ENCODE assay signal across 1 cellular context in the genomic region with DNA sequence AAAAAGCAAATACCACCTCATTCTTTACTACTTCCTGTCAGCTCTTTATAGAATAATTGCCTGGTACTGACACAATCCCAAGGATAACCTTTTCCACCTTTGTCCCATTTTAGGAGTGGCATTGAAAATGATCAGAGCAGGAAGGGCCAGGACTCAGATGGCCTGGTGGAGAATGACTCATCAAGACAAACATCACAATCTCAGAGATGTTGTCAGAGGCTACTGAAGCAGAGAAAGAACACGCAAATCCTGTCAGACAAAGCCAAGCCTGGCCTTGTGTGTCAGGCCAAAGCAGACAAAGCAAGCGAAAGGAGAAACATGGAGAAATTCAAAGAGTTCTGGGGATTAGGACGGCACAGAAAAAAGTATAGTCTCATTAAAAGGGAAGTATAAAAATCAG.
TF ChIP-seq lines count a peak whose summit lies in the region.

No MANE protein-coding gene starts in this region.

TF ChIP-seq in HepG2, 621 proteins besides CTCF, POLR2A, EP300 and RAD21 (continued from another document and continues in another):
- TF ChIP-seq ESRRA (CRISPR knock-in tag; IDR thresholded peaks at IDR 0.05; ENCODE audit: low read depth), result no peak
- TF ChIP-seq, protein P1, sequence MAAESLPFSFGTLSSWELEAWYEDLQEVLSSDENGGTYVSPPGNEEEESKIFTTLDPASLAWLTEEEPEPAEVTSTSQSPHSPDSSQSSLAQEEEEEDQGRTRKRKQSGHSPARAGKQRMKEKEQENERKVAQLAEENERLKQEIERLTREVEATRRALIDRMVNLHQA (CRISPR knock-in tag; IDR thresholded peaks at IDR 0.05), result no peak; the same call in 1 of the 2 replicates
- TF ChIP-seq, protein P2, sequence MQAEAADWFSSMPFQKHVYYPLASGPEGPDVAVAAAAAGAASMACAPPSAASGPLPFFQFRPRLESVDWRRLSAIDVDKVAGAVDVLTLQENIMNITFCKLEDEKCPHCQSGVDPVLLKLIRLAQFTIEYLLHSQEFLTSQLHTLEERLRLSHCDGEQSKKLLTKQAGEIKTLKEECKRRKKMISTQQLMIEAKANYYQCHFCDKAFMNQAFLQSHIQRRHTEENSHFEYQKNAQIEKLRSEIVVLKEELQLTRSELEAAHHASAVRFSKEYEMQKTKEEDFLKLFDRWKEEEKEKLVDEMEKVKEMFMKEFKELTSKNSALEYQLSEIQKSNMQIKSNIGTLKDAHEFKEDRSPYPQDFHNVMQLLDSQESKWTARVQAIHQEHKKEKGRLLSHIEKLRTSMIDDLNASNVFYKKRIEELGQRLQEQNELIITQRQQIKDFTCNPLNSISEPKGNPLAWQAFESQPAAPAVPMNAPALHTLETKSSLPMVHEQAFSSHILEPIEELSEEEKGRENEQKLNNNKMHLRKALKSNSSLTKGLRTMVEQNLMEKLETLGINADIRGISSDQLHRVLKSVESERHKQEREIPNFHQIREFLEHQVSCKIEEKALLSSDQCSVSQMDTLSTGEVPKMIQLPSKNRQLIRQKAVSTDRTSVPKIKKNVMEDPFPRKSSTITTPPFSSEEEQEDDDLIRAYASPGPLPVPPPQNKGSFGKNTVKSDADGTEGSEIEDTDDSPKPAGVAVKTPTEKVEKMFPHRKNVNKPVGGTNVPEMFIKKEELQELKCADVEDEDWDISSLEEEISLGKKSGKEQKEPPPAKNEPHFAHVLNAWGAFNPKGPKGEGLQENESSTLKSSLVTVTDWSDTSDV (CRISPR knock-in tag; IDR thresholded peaks at IDR 0.05), result no peak
- TF ChIP-seq ZNF530 (CRISPR knock-in tag; IDR thresholded peaks at IDR 0.05; ENCODE audit: low read depth), result no peak
- TF ChIP-seq ELF3 (CRISPR knock-in tag; IDR thresholded peaks at IDR 0.05), result peak; percentile 97
- TF ChIP-seq, protein P3, sequence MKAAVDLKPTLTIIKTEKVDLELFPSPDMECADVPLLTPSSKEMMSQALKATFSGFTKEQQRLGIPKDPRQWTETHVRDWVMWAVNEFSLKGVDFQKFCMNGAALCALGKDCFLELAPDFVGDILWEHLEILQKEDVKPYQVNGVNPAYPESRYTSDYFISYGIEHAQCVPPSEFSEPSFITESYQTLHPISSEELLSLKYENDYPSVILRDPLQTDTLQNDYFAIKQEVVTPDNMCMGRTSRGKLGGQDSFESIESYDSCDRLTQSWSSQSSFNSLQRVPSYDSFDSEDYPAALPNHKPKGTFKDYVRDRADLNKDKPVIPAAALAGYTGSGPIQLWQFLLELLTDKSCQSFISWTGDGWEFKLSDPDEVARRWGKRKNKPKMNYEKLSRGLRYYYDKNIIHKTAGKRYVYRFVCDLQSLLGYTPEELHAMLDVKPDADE (CRISPR knock-in tag; IDR thresholded peaks at IDR 0.05), result no peak
- TF ChIP-seq ZNF160 (CRISPR knock-in tag; IDR thresholded peaks at IDR 0.05), result no peak
- TF ChIP-seq ZNF33B (CRISPR knock-in tag; IDR thresholded peaks at IDR 0.05), result no peak
- no peak for TF ChIP-seq ZNF326 (CRISPR knock-in tag; IDR thresholded peaks at IDR 0.05; ENCODE audit: borderline replicate concordance)
- TF ChIP-seq, protein P4, sequence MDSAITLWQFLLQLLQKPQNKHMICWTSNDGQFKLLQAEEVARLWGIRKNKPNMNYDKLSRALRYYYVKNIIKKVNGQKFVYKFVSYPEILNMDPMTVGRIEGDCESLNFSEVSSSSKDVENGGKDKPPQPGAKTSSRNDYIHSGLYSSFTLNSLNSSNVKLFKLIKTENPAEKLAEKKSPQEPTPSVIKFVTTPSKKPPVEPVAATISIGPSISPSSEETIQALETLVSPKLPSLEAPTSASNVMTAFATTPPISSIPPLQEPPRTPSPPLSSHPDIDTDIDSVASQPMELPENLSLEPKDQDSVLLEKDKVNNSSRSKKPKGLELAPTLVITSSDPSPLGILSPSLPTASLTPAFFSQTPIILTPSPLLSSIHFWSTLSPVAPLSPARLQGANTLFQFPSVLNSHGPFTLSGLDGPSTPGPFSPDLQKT (CRISPR knock-in tag; IDR thresholded peaks at IDR 0.05; ENCODE audit: borderline replicate concordance), result no peak
- TF ChIP-seq SIX4 (CRISPR knock-in tag; IDR thresholded peaks at IDR 0.05), result peak; percentile 77
- no peak for TF ChIP-seq ZNF234 (CRISPR knock-in tag; conservative IDR thresholded peaks at IDR 0.05)
- TF ChIP-seq ZNF674 (CRISPR knock-in tag; IDR thresholded peaks at IDR 0.05; ENCODE audit: low read depth), result no peak
- TF ChIP-seq ZNF75D (CRISPR knock-in tag; IDR thresholded peaks at IDR 0.05; ENCODE audit: borderline replicate concordance), result no peak
- no peak for TF ChIP-seq SATB2 (CRISPR knock-in tag; IDR thresholded peaks at IDR 0.05)
- TF ChIP-seq, protein P5, sequence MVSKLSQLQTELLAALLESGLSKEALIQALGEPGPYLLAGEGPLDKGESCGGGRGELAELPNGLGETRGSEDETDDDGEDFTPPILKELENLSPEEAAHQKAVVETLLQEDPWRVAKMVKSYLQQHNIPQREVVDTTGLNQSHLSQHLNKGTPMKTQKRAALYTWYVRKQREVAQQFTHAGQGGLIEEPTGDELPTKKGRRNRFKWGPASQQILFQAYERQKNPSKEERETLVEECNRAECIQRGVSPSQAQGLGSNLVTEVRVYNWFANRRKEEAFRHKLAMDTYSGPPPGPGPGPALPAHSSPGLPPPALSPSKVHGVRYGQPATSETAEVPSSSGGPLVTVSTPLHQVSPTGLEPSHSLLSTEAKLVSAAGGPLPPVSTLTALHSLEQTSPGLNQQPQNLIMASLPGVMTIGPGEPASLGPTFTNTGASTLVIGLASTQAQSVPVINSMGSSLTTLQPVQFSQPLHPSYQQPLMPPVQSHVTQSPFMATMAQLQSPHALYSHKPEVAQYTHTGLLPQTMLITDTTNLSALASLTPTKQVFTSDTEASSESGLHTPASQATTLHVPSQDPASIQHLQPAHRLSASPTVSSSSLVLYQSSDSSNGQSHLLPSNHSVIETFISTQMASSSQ (IDR thresholded peaks at IDR 0.05; ENCODE audit: low read depth), result no peak
- TF ChIP-seq, protein P5 (CRISPR knock-in tag; IDR thresholded peaks at IDR 0.05; ENCODE audit: borderline replicate concordance), result peak; percentile 27; the same call in 1 of the 2 replicates
- TF ChIP-seq, protein P6, sequence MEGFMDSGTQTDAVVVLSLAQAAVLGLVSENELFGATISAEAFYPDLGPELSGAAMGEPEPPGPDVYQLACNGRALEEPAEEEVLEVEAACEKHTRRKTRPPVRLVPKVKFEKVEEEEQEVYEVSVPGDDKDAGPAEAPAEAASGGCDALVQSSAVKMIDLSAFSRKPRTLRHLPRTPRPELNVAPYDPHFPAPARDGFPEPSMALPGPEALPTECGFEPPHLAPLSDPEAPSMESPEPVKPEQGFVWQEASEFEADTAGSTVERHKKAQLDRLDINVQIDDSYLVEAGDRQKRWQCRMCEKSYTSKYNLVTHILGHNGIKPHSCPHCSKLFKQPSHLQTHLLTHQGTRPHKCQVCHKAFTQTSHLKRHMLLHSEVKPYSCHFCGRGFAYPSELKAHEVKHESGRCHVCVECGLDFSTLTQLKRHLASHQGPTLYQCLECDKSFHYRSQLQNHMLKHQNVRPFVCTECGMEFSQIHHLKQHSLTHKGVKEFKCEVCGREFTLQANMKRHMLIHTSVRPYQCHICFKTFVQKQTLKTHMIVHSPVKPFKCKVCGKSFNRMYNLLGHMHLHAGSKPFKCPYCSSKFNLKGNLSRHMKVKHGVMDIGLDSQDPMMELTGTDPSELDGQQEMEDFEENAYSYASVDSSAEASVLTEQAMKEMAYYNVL (CRISPR knock-in tag; IDR thresholded peaks at IDR 0.05; ENCODE audit: borderline replicate concordance), result peak; percentile 74; the same call in 1 of the 2 replicates
- no peak for TF ChIP-seq ISX (CRISPR knock-in tag; conservative IDR thresholded peaks at IDR 0.05)
- no peak for TF ChIP-seq WIZ (CRISPR knock-in tag; IDR thresholded peaks at IDR 0.05)
- no peak for TF ChIP-seq KDM5A (IDR thresholded peaks at IDR 0.05; ENCODE audit: borderline replicate concordance, low read length)
- TF ChIP-seq, protein P7, sequence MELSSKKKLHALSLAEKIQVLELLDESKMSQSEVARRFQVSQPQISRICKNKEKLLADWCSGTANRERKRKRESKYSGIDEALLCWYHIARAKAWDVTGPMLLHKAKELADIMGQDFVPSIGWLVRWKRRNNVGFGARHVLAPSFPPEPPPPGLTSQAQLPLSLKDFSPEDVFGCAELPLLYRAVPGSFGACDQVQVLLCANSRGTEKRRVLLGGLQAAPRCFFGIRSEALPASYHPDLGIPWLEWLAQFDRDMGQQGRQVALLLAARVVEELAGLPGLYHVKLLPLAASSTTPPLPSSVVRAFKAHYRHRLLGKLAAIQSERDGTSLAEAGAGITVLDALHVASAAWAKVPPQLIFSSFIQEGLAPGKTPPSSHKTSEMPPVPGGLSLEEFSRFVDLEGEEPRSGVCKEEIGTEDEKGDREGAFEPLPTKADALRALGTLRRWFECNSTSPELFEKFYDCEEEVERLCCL (CRISPR knock-in tag; IDR thresholded peaks at IDR 0.05; ENCODE audit: borderline replicate concordance), result no peak
- no peak for TF ChIP-seq SMARCC2 (IDR thresholded peaks at IDR 0.05)
- TF ChIP-seq HDAC1 (CRISPR knock-in tag; IDR thresholded peaks at IDR 0.05), result peak; percentile 83
- TF ChIP-seq HOXA5 (CRISPR knock-in tag; IDR thresholded peaks at IDR 0.05), result 0 out of 2 replicates have a peak, but pooled peaks have one; percentile 59
- TF ChIP-seq, protein P8, sequence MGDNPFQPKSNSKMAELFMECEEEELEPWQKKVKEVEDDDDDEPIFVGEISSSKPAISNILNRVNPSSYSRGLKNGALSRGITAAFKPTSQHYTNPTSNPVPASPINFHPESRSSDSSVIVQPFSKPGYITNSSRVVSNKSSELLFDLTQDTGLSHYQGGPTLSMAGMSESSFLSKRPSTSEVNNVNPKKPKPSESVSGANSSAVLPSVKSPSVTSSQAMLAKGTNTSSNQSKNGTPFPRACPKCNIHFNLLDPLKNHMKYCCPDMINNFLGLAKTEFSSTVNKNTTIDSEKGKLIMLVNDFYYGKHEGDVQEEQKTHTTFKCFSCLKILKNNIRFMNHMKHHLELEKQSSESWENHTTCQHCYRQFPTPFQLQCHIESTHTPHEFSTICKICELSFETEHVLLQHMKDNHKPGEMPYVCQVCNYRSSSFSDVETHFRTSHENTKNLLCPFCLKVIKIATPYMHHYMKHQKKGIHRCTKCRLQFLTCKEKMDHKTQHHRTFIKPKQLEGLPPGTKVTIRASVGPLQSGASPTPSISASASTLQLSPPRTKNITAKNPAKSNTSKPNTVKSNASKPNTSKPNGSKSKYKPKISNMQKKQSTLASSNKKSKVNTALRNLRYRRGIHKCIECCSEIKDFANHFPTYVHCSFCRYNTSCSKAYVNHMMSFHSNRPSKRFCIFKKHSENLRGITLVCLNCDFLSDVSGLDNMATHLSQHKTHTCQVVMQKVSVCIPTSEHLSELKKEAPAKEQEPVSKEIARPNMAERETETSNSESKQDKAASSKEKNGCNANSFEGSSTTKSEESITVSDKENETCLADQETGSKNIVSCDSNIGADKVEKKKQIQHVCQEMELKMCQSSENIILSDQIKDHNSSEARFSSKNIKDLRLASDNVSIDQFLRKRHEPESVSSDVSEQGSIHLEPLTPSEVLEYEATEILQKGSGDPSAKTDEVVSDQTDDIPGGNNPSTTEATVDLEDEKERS (CRISPR knock-in tag; IDR thresholded peaks at IDR 0.05), result 0 out of 2 replicates have a peak, but pooled peaks have one; percentile 53
- TF ChIP-seq ZBTB42 (CRISPR knock-in tag; IDR thresholded peaks at IDR 0.05), result no peak
- TF ChIP-seq, protein P9, sequence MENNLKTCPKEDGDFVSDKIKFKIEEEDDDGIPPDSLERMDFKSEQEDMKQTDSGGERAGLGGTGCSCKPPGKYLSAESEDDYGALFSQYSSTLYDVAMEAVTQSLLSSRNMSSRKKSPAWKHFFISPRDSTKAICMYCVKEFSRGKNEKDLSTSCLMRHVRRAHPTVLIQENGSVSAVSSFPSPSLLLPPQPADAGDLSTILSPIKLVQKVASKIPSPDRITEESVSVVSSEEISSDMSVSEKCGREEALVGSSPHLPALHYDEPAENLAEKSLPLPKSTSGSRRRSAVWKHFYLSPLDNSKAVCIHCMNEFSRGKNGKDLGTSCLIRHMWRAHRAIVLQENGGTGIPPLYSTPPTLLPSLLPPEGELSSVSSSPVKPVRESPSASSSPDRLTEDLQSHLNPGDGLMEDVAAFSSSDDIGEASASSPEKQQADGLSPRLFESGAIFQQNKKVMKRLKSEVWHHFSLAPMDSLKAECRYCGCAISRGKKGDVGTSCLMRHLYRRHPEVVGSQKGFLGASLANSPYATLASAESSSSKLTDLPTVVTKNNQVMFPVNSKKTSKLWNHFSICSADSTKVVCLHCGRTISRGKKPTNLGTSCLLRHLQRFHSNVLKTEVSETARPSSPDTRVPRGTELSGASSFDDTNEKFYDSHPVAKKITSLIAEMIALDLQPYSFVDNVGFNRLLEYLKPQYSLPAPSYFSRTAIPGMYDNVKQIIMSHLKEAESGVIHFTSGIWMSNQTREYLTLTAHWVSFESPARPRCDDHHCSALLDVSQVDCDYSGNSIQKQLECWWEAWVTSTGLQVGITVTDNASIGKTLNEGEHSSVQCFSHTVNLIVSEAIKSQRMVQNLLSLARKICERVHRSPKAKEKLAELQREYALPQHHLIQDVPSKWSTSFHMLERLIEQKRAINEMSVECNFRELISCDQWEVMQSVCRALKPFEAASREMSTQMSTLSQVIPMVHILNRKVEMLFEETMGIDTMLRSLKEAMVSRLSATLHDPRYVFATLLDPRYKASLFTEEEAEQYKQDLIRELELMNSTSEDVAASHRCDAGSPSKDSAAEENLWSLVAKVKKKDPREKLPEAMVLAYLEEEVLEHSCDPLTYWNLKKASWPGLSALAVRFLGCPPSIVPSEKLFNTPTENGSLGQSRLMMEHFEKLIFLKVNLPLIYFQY (CRISPR knock-in tag; IDR thresholded peaks at IDR 0.05; ENCODE audit: borderline replicate concordance), result peak; percentile 40; the same call in 1 of the 2 replicates
- peak; percentile 81; the same call in 1 of the 2 replicates for TF ChIP-seq GFI1 (CRISPR knock-in tag; IDR thresholded peaks at IDR 0.05; ENCODE audit: borderline replicate concordance)
- TF ChIP-seq RFX1 (IDR thresholded peaks at IDR 0.05), result no peak
- no peak; the same call in 1 of the 2 replicates for TF ChIP-seq ZNF790 (CRISPR knock-in tag; IDR thresholded peaks at IDR 0.05; ENCODE audit: borderline replicate concordance)
- peak; percentile 65 for TF ChIP-seq ELF1 (CRISPR knock-in tag; IDR thresholded peaks at IDR 0.05)
- TF ChIP-seq, protein P10, sequence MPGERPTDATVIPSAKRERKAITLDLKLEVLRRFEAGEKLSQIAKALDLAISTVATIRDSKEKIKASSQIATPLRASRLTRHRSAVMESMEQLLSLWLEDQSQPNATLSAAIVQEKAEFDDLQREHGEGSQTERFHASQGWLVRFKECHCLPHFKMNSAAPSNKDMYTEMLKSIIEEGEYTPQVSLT (CRISPR knock-in tag; IDR thresholded peaks at IDR 0.05; ENCODE audit: borderline replicate concordance, low read depth), result no peak
- no peak for TF ChIP-seq ARNTL (CRISPR knock-in tag; IDR thresholded peaks at IDR 0.05)
- TF ChIP-seq GATAD2A (CRISPR knock-in tag; IDR thresholded peaks at IDR 0.05), result peak; percentile 97
- TF ChIP-seq CBX1 (IDR thresholded peaks at IDR 0.05; ENCODE audit: low read depth), result no peak
- no peak for TF ChIP-seq CAMTA2 (CRISPR knock-in tag; IDR thresholded peaks at IDR 0.05; ENCODE audit: borderline replicate concordance)
- no peak for TF ChIP-seq ZC3H4 (CRISPR knock-in tag; IDR thresholded peaks at IDR 0.05; ENCODE audit: borderline replicate concordance)
- no peak for TF ChIP-seq ZNF547 (CRISPR knock-in tag; IDR thresholded peaks at IDR 0.05)
